18 cellular contexts compared by ENCODE assay signal in the genomic region with DNA sequence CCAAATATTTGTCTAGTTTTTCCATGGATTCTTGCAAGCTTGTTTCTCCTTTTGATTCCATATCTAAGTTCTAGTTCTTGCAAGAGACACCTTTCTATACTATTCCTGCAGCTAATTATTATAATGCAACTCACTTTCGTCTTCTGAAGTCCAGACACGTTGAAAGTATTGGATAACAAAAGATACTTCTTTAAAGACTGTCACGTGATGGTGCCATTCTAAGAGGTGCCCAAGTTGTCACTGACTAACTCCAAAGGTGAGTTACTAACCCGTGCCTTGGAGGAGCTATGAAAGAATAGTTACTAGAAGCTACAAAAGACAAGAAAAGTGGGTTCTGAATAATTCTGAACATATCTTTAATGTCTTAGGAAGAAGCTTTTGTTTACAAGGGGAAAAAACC.
A peak's percentile ranks its signal among the peaks of the same experiment; 100 is the strongest.
DNase-seq lines count a peak whose midpoint lies in the region; ATAC-seq, FAIRE-seq and TF ChIP-seq lines count a peak whose summit lies in the region.
"Had no signal": no experiment of that assay in that cellular context is flagged by ENCODE, and none has a peak within 500 bp of the region (broad histone marks: within the 10 kb centered on the region; RNA-seq: fewer than 3 reads in every experiment).

No MANE protein-coding gene starts in this region.

- DNase-seq in IMR-90: no peak
- no peak for DNase-seq in MCF 10A (ENCODE audit: unreplicated experiment)
- DNase-seq in keratinocyte (ENCODE audit: low read depth, low spot score): no peak
- DNase-seq in dedifferentiated amniotic fluid mesenchymal stem cell (ENCODE audit: extremely low spot score): no peak
- no peak for DNase-seq in upper lobe of right lung
- DNase-seq in NCI-H1694 treated with DMSO at 0.1 percent for 48 hours (lab: John Stamatoyannopoulos, UW): no peak
- DNase-seq: activated naive CD4-positive, alpha-beta T cell treated with anti-CD3 and anti-CD28 coated beads, Interleukin-2, amount 50 U/mL, for 16 hours; activated T-cell treated with anti-CD3 and anti-CD28 coated beads, Interleukin-2, amount 50 U/mL, for 48 hours; H7; hypothalamus; kidney; NCI-H187; stimulated activated naive CD4-positive, alpha-beta T cell treated with Interleukin-2 at 50 U/mL for 16 hours; WERI-Rb-1 had no signal

- peak overlapping the region; percentile 98 for H4K5ac ChIP-seq in IMR-90 (ENCODE audit: low read depth, low read length)

- H3K56ac ChIP-seq in IMR-90 (ENCODE audit: extremely low read depth, insufficient read depth, low read length): no peak overlapping the region; the same call in 1 of the 2 replicates

- no peaks in the 10 kb centered on the region for H3K9me3 ChIP-seq in IMR-90 (ENCODE audit: control insufficient read depth, insufficient read depth, low read length)
- H3K9me3 ChIP-seq in keratinocyte (ENCODE audit: control insufficient read depth, low read depth, low read length): no peaks in the 10 kb centered on the region
- H3K9me3 ChIP-seq in subcutaneous abdominal adipose tissue (ENCODE audit: control insufficient read depth in 5 of 5, low read length in 5 of 5): no peaks in the 10 kb centered on the region
- no peaks in the 10 kb centered on the region for H3K9me3 ChIP-seq in upper lobe of right lung

- H3K4me2 ChIP-seq in IMR-90 (ENCODE audit: low read depth, low read length) (peak overlapping the region; percentile 75; the same call in 1 of the 2 replicates), keratinocyte (ENCODE audit: control insufficient read depth, extremely low read depth, insufficient read depth, low read depth, low read length) (no peak overlapping the region)

- WGBS in IMR-90 (ENCODE audit: extremely low coverage in 2 of 2, insufficient read length in 1 of 2), 2 experiments: no CpG with 5 or more reads among the region's 4 CpGs

- H3K27ac Mint-ChIP-seq in MCF 10A (ENCODE audit: low read depth, unreplicated experiment): peak overlapping the region; percentile 78
- H3K27ac Mint-ChIP-seq: T-helper 1 cell treated with Interleukin-12 subunit alpha and Interleukin-12 subunit beta and Interleukin-4 antibody, amounts not matched to agents 30 μg/mL and 1 μg/mL, for 36 hours had no signal

- H4K20me1 ChIP-seq in IMR-90 (ENCODE audit: insufficient read depth, low read length) (no peaks in the 10 kb centered on the region), keratinocyte (ENCODE audit: control insufficient read depth, extremely low read depth, insufficient read depth, low read length) (no peaks in the 10 kb centered on the region)

- peak overlapping the region; percentile 50; the same call in 1 of the 2 replicates for H2AK5ac ChIP-seq in IMR-90 (ENCODE audit: low read depth, low read length)

- no peak for FAIRE-seq in keratinocyte (lab: Jason Lieb, UNC)

- H4K91ac ChIP-seq in IMR-90 (ENCODE audit: insufficient read depth, low read depth, low read length): peak overlapping the region; percentile 95

- peaks cover 5% of the 10 kb centered on the region for H3K4me1 Mint-ChIP-seq in MCF 10A (ENCODE audit: insufficient read depth, unreplicated experiment)

- H2BK5ac ChIP-seq in IMR-90 (ENCODE audit: low read depth, low read length, poor library complexity, severe bottlenecking): peak overlapping the region; percentile 98

- peak overlapping the region; percentile 97 for H3K18ac ChIP-seq in IMR-90 (ENCODE audit: low read depth, low read length)

- TF ChIP-seq CTCF in IMR-90 (conservative IDR thresholded peaks at IDR 0.05; ENCODE audit: low read depth, low read length): no peak
- no peak for TF ChIP-seq CTCF in MCF 10A (IDR thresholded peaks at IDR 0.05; ENCODE audit: unreplicated experiment)
- TF ChIP-seq CTCF in keratinocyte (optimal IDR thresholded peaks at IDR 0.05 in 1 of 3, IDR thresholded peaks at IDR 0.05 in 1 of 3, conservative IDR thresholded peaks at IDR 0.05 in 1 of 3; ENCODE audit: extremely low read depth in 1 of 3, insufficient read depth in 2 of 3, low read length in 3 of 3): no peak
- TF ChIP-seq CTCF in upper lobe of right lung (IDR thresholded peaks at IDR 0.05): no peak

- H3K9ac ChIP-seq in IMR-90 (ENCODE audit: low read depth, low read length) (no peak overlapping the region), keratinocyte (ENCODE audit: control insufficient read depth, extremely low read depth, insufficient read depth, low read length) (no peak overlapping the region), subcutaneous abdominal adipose tissue (ENCODE audit: low read length in 5 of 5) (no peak overlapping the region)

- no peaks in the 10 kb centered on the region for H3K79me1 ChIP-seq in IMR-90 (ENCODE audit: low read depth in 1 of 2, low read length in 2 of 2)

- peak overlapping the region; percentile 98 for H2BK120ac ChIP-seq in IMR-90 (ENCODE audit: low read depth, low read length)

- peaks cover 2% of the 10 kb centered on the region for H3K9me1 ChIP-seq in IMR-90 (ENCODE audit: insufficient read depth, low read length)
- H3K9me1 ChIP-seq in keratinocyte (ENCODE audit: control insufficient read depth, extremely low read depth, insufficient read depth, low read length): no peaks in the 10 kb centered on the region

- peak overlapping the region; percentile 87 for H2BK15ac ChIP-seq in IMR-90 (ENCODE audit: low read depth, low read length)

- in situ Hi-C loops in IMR-90 (cut with MboI; ENCODE audit: low sequenced_read_pairs): no loop called here

- peak overlapping the region; percentile 62; the same call in 1 of the 2 replicates for H3K27ac ChIP-seq in IMR-90 (ENCODE audit: insufficient read depth, low read length)
- peak overlapping the region; percentile 66 for H3K27ac ChIP-seq in keratinocyte (ENCODE audit: control insufficient read depth, insufficient read depth, low read length)
- peak overlapping the region; percentile 51 for H3K27ac ChIP-seq in subcutaneous abdominal adipose tissue (ENCODE audit: low read depth, low read length)
- H3K27ac ChIP-seq in upper lobe of right lung: no peak overlapping the region
- H3K27ac ChIP-seq: WERI-Rb-1 had no signal

- no peaks in the 10 kb centered on the region for H3K36me3 ChIP-seq in IMR-90 (ENCODE audit: control insufficient read depth, insufficient read depth, low read length)
- H3K36me3 ChIP-seq in keratinocyte (ENCODE audit: control insufficient read depth in 2 of 2, extremely low read depth in 1 of 2, insufficient read depth in 2 of 2, low read length in 2 of 2): no peaks in the 10 kb centered on the region
- H3K36me3 ChIP-seq in subcutaneous abdominal adipose tissue (ENCODE audit: control insufficient read depth in 5 of 5, insufficient read depth in 5 of 5, low read length in 5 of 5): no peaks in the 10 kb centered on the region
- no peaks in the 10 kb centered on the region for H3K36me3 ChIP-seq in upper lobe of right lung
- H3K36me3 ChIP-seq: WERI-Rb-1 had no signal

- H4K8ac ChIP-seq in IMR-90 (ENCODE audit: low read depth in 2 of 2, low read length in 2 of 2): peak overlapping the region; percentile 65 to 93

- H3K4me3 ChIP-seq in IMR-90 (ENCODE audit: insufficient read depth, low read depth, low read length) (no peak overlapping the region), keratinocyte (ENCODE audit: control insufficient read depth in 2 of 3, extremely low read depth in 1 of 3, insufficient read depth in 2 of 3, low read depth in 1 of 3, low read length in 3 of 3) (no peak overlapping the region), subcutaneous abdominal adipose tissue (ENCODE audit: low read depth in 1 of 5, low read length in 5 of 5) (no peak overlapping the region), upper lobe of right lung (no peak overlapping the region)

- no peak overlapping the region for H3K4me3 Mint-ChIP-seq in MCF 10A (ENCODE audit: unreplicated experiment)
- H3K4me3 Mint-ChIP-seq: brain; neural crest cell; T-helper 1 cell treated with Interleukin-12 subunit alpha and Interleukin-12 subunit beta and Interleukin-4 antibody, amounts not matched to agents 30 μg/mL and 1 μg/mL, for 36 hours had no signal

- H2AFZ ChIP-seq in IMR-90 (replicated peaks; ENCODE audit: low read length, poor library complexity) (no peak overlapping the region), keratinocyte (ENCODE audit: control insufficient read depth, low read length) (no peak overlapping the region)

- no peak overlapping the region for H2AK9ac ChIP-seq in IMR-90 (replicated peaks; ENCODE audit: low read depth, low read length, poor library complexity)

- peak overlapping the region; percentile 69 for H3K14ac ChIP-seq in IMR-90 (replicated peaks; ENCODE audit: low read depth, low read length)

- H3K79me2 ChIP-seq in keratinocyte (ENCODE audit: control insufficient read depth, insufficient read depth, low read length): no peaks in the 10 kb centered on the region

- intact Hi-C loops in IMR-90 (cut with micrococcal nuclease): no loop called here
- intact Hi-C loops in MCF 10A (cut with micrococcal nuclease): no loop called here
- intact Hi-C loops in upper lobe of right lung (cut with DNase I): no loop called here

- CTCF ChIA-PET in IMR-90 (lab: Yijun Ruan, JAX) (interaction anchor here (1.1 to 2.3 kb wide), 2 partner anchors 13 to 15 kb away, joined by 3 to 7 read pairs; no protein-coding TSS in a partner anchor), MCF 10A (lab: Yijun Ruan, JAX) (interaction anchor here (0.6 to 0.8 kb wide), 3 partner anchors 55 to 1298 kb away, joined by 3 to 6 read pairs (median 4); no protein-coding TSS in a partner anchor)

- H3K4ac ChIP-seq in IMR-90 (ENCODE audit: low read depth, low read length): peak overlapping the region; percentile 79

- TF ChIP-seq POLR2A in IMR-90 (IDR thresholded peaks at IDR 0.05; ENCODE audit: low read depth, low read length): no peak

- POLR2A ChIA-PET in IMR-90 (lab: Charles Lee; ENCODE audit: unreplicated experiment): interaction anchor here (0.5 kb wide), 1 partner anchor 45 kb away, joined by 3 read pairs; no protein-coding TSS in a partner anchor
- POLR2A ChIA-PET in MCF 10A (lab: Yijun Ruan, JAX): interaction anchor here (0.8 to 2.0 kb wide), 8 partner anchors 8 to 1297 kb away, joined by 3 to 13 read pairs (median 4); a partner anchor contains a TSS

- dilution Hi-C loops in IMR-90 (cut with HindIII; ENCODE audit: low sequenced_read_pairs, unreplicated experiment) (no loop called here), keratinocyte (cut with MboI; ENCODE audit: extremely low pct_ligation_motif_present, low sequenced_read_pairs) (no loop called here)

- no peak for ATAC-seq in IMR-90 (ENCODE audit: low read depth)
- no peak for ATAC-seq in upper lobe of right lung

- H2BK20ac ChIP-seq in IMR-90 (ENCODE audit: low read depth, low read length): peak overlapping the region; percentile 96

- no peaks in the 10 kb centered on the region for H3K36me3 Mint-ChIP-seq in MCF 10A (ENCODE audit: insufficient read depth, unreplicated experiment)
- H3K36me3 Mint-ChIP-seq: brain had no signal

- H3K4me1 ChIP-seq in IMR-90 (ENCODE audit: control insufficient read depth, insufficient read depth, low read length) (peaks cover 3% of the 10 kb centered on the region; the same call in 1 of the 2 replicates), keratinocyte (ENCODE audit: control insufficient read depth, extremely low read depth, insufficient read depth, low read length) (peaks cover 18% of the 10 kb centered on the region), subcutaneous abdominal adipose tissue (ENCODE audit: control insufficient read depth in 5 of 5, insufficient read depth in 5 of 5, low read length in 5 of 5) (peaks cover 0 to 8% (median 5%) of the 10 kb centered on the region in 5 donors), upper lobe of right lung (no peaks in the 10 kb centered on the region)

- no peaks in the 10 kb centered on the region for H3K27me3 Mint-ChIP-seq in MCF 10A (ENCODE audit: insufficient read depth, unreplicated experiment)
- H3K27me3 Mint-ChIP-seq: brain had no signal

- H3K9me3 Mint-ChIP-seq in MCF 10A (ENCODE audit: unreplicated experiment): no peaks in the 10 kb centered on the region
- H3K9me3 Mint-ChIP-seq: T-helper 1 cell treated with Interleukin-12 subunit alpha and Interleukin-12 subunit beta and Interleukin-4 antibody, amounts not matched to agents 30 μg/mL and 1 μg/mL, for 36 hours had no signal

- TF ChIP-seq RAD21 in IMR-90 (IDR thresholded peaks at IDR 0.05; ENCODE audit: low read length): no peak

- no peaks in the 10 kb centered on the region for H3K27me3 ChIP-seq in IMR-90 (ENCODE audit: control insufficient read depth, insufficient read depth, low read length)
- no peaks in the 10 kb centered on the region for H3K27me3 ChIP-seq in keratinocyte (ENCODE audit: control insufficient read depth, extremely low read depth, insufficient read depth, low read length)
- no peaks in the 10 kb centered on the region for H3K27me3 ChIP-seq in subcutaneous abdominal adipose tissue (ENCODE audit: control insufficient read depth in 5 of 5, insufficient read depth in 4 of 5, low read length in 5 of 5)
- no peaks in the 10 kb centered on the region for H3K27me3 ChIP-seq in upper lobe of right lung

- BruUV-seq in IMR-90 (replicated peaks; lab: Mats Ljungman, UMichigan) (no TSS peak), MCF 10A (replicated peaks; lab: Mats Ljungman, UMichigan) (no TSS peak)

- H3K23ac ChIP-seq in IMR-90 (ENCODE audit: low read depth, low read length): 0 out of 2 replicates have a peak overlapping the region, but pooled peaks have one; percentile 31
